In the genomic region with DNA sequence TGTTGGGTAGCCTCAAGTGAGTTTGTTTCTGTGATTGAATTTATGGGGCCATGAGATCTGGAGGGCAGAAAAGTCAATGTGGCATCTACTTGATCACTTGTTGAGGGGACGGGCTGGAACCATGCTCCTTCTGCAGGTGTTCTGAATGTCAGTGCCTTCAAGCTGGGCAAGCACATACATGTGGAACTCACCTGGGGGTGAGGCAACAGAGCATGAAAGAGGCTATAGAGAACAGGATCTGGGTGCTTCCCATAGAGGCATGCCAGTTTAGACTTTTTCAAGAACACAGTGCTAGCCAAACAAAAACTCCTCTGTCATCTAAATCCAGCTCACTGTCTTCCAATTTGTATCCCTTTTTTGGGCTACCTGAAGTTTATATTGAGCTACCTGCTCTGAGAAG, we compare ENCODE assay signal across 18 cellular contexts.
"Had no signal": no experiment of that assay in that cellular context is flagged by ENCODE, and none has a peak within 500 bp of the region (broad histone marks: within the 10 kb centered on the region; RNA-seq: fewer than 3 reads in every experiment).

No MANE protein-coding gene starts in this region.

- H3K27me3 ChIP-seq: gastrocnemius medialis, right lobe of liver, suprapubic skin, thyroid gland had no signal

- H3K4me3 ChIP-seq: gastrocnemius medialis, lung, psoas muscle, right lobe of liver, suprapubic skin, thyroid gland had no signal

- DNase-seq: effector memory CD8-positive, alpha-beta T cell; erythroblast; gastrocnemius medialis; left colon; left ventricle myocardium superior; mesendoderm; naive B cell; psoas muscle; retina; right lobe of liver; stimulated activated CD4-positive, alpha-beta T cell treated with anti-CD3 and anti-CD28 coated beads, Interleukin-4, amount 100 ng/mL, for 1 hour; stimulated activated CD8-positive, alpha-beta memory T cell treated with anti-CD3 and anti-CD28 coated beads, Interleukin-4, amount 100 ng/mL, for 48 hours; stimulated activated naive CD8-positive, alpha-beta T cell treated with anti-CD3 and anti-CD28 coated beads, Interleukin-15, Interleukin-2, amounts not matched to agents 100 U/mL and 50 U/mL, for 24 hours; thyroid gland had no signal

- H3K27ac ChIP-seq: gastrocnemius medialis, parathyroid adenoma, psoas muscle, right lobe of liver, suprapubic skin, thyroid gland had no signal

- H3K4me1 ChIP-seq: gastrocnemius medialis, parathyroid adenoma, psoas muscle, right lobe of liver, suprapubic skin, thyroid gland had no signal

- ATAC-seq: effector memory CD8-positive, alpha-beta T cell; gastrocnemius medialis; left colon; left ventricle myocardium superior; psoas muscle; right lobe of liver; stimulated activated effector memory CD8-positive, alpha-beta T cell treated with anti-CD3 and anti-CD28 coated beads, Interleukin-12 subunit alpha, Interleukin-12 subunit beta, amount 100 ng/mL, for 72 hours; stimulated activated naive CD8-positive, alpha-beta T cell treated with anti-CD3 and anti-CD28 coated beads, Interleukin-15, Interleukin-2, amounts not matched to agents 100 U/mL and 50 U/mL, for 24 hours had no signal
